Comparison of ENCODE assay signal across 1 cellular context in genomic region chr1:205775015-205775716, GRCh38.
TF ChIP-seq lines count a peak whose summit lies in the region.

RAB29 (minus strand) TSS chr1:205775482; CDS start chr1:205774956, 526 bp downstream.

TF ChIP-seq in HepG2, 621 proteins besides CTCF, POLR2A, EP300 and RAD21 (continued from another document and continues in another):
- no peak for TF ChIP-seq STAT6 (CRISPR knock-in tag; IDR thresholded peaks at IDR 0.05; ENCODE audit: borderline replicate concordance)
- TF ChIP-seq ZNF142 (CRISPR knock-in tag; IDR thresholded peaks at IDR 0.05) = peak; percentile 52; the same call in 1 of the 2 replicates
- TF ChIP-seq HMG20A (CRISPR knock-in tag; IDR thresholded peaks at IDR 0.05; ENCODE audit: borderline replicate concordance) = no peak
- 0 out of 2 replicates have a peak, but pooled peaks have one; percentile 51 for TF ChIP-seq ZBTB34 (CRISPR knock-in tag; IDR thresholded peaks at IDR 0.05)
- TF ChIP-seq POGZ (CRISPR knock-in tag; IDR thresholded peaks at IDR 0.05) = peak; percentile 51; the same call in 1 of the 2 replicates
- TF ChIP-seq TEAD2 (CRISPR knock-in tag; IDR thresholded peaks at IDR 0.05) = no peak
- TF ChIP-seq PREB (CRISPR knock-in tag; IDR thresholded peaks at IDR 0.05) = no peak
- TF ChIP-seq MXI1 (IDR thresholded peaks at IDR 0.05; ENCODE audit: borderline replicate concordance, low read depth, low read length) = no peak
- TF ChIP-seq ZNF850 (CRISPR knock-in tag; conservative IDR thresholded peaks at IDR 0.05) = no peak
- no peak; the same call in 1 of the 2 replicates for TF ChIP-seq SALL2 (CRISPR knock-in tag; IDR thresholded peaks at IDR 0.05)
- TF ChIP-seq THYN1 (CRISPR knock-in tag; IDR thresholded peaks at IDR 0.05; ENCODE audit: borderline replicate concordance, low read depth) = no peak
- TF ChIP-seq ZBTB44 (CRISPR knock-in tag; IDR thresholded peaks at IDR 0.05) = no peak
- 0 out of 2 replicates have a peak, but pooled peaks have one; percentile 25 for TF ChIP-seq ZNF576 (CRISPR knock-in tag; IDR thresholded peaks at IDR 0.05)
- TF ChIP-seq KDM3A (CRISPR knock-in tag; IDR thresholded peaks at IDR 0.05; ENCODE audit: low read depth) = no peak
- TF ChIP-seq NFYB (CRISPR knock-in tag; IDR thresholded peaks at IDR 0.05) = no peak
- TF ChIP-seq ISX (CRISPR knock-in tag; conservative IDR thresholded peaks at IDR 0.05) = no peak
- TF ChIP-seq PTBP1 (IDR thresholded peaks at IDR 0.05; ENCODE audit: low read depth, low read length, poor library complexity, severe bottlenecking) = no peak
- TF ChIP-seq PITX1 (CRISPR knock-in tag; IDR thresholded peaks at IDR 0.05) = no peak
- TF ChIP-seq ZFP36 (IDR thresholded peaks at IDR 0.05; ENCODE audit: borderline replicate concordance, low read depth, low read length, partially characterized antibody) = no peak
- TF ChIP-seq ZNF607 (CRISPR knock-in tag; IDR thresholded peaks at IDR 0.05; ENCODE audit: borderline replicate concordance) = peak; percentile 64; the same call in 1 of the 2 replicates
- TF ChIP-seq ZNF543 (CRISPR knock-in tag; IDR thresholded peaks at IDR 0.05) = no peak
- TF ChIP-seq NFKB2 (CRISPR knock-in tag; IDR thresholded peaks at IDR 0.05; ENCODE audit: borderline replicate concordance) = no peak; the same call in 1 of the 2 replicates
- TF ChIP-seq ZNF160 (CRISPR knock-in tag; IDR thresholded peaks at IDR 0.05) = no peak
- no peak for TF ChIP-seq ZNF746 (CRISPR knock-in tag; IDR thresholded peaks at IDR 0.05)
- no peak for TF ChIP-seq ZNF570 (CRISPR knock-in tag; IDR thresholded peaks at IDR 0.05; ENCODE audit: borderline replicate concordance)
- TF ChIP-seq ETV5 (CRISPR knock-in tag; IDR thresholded peaks at IDR 0.05; ENCODE audit: borderline replicate concordance) = peak; percentile 14; the same call in 1 of the 2 replicates
- no peak for TF ChIP-seq FOXC1 (CRISPR knock-in tag; IDR thresholded peaks at IDR 0.05; ENCODE audit: borderline replicate concordance)
- 0 out of 2 replicates have a peak, but pooled peaks have one; percentile 29 for TF ChIP-seq MLX (CRISPR knock-in tag; IDR thresholded peaks at IDR 0.05)
- TF ChIP-seq ESRRA (CRISPR knock-in tag; IDR thresholded peaks at IDR 0.05; ENCODE audit: low read depth) = no peak
- TF ChIP-seq ZNF766 (CRISPR knock-in tag; IDR thresholded peaks at IDR 0.05; ENCODE audit: borderline replicate concordance) = no peak
- TF ChIP-seq ZFYVE20 (CRISPR knock-in tag; IDR thresholded peaks at IDR 0.05; ENCODE audit: borderline replicate concordance, low read depth) = no peak
- TF ChIP-seq MIER2 (CRISPR knock-in tag; IDR thresholded peaks at IDR 0.05) = 0 out of 2 replicates have a peak, but pooled peaks have one; percentile 39
- TF ChIP-seq ZMAT5 (CRISPR knock-in tag; IDR thresholded peaks at IDR 0.05; ENCODE audit: borderline replicate concordance, low read depth) = no peak
- TF ChIP-seq ZFP82 (CRISPR knock-in tag; IDR thresholded peaks at IDR 0.05; ENCODE audit: borderline replicate concordance) = no peak
- TF ChIP-seq MAF1 (CRISPR knock-in tag; IDR thresholded peaks at IDR 0.05; ENCODE audit: borderline replicate concordance) = no peak
- TF ChIP-seq MYPOP (CRISPR knock-in tag; IDR thresholded peaks at IDR 0.05) = no peak
- TF ChIP-seq ZNF83 (CRISPR knock-in tag; IDR thresholded peaks at IDR 0.05; ENCODE audit: borderline replicate concordance) = no peak
- no peak for TF ChIP-seq ZBTB10 (CRISPR knock-in tag; IDR thresholded peaks at IDR 0.05; ENCODE audit: borderline replicate concordance)
- no peak; a peak in 1 of 4 replicates for TF ChIP-seq KLF16 (CRISPR knock-in tag; IDR thresholded peaks at IDR 0.05)
- 0 out of 2 replicates have a peak, but pooled peaks have one; percentile 40 for TF ChIP-seq ZSCAN12 (CRISPR knock-in tag; IDR thresholded peaks at IDR 0.05)
- TF ChIP-seq ZBTB42 (CRISPR knock-in tag; IDR thresholded peaks at IDR 0.05) = no peak
- TF ChIP-seq NCOR1 (IDR thresholded peaks at IDR 0.05; ENCODE audit: borderline replicate concordance, low read length) = no peak
- no peak for TF ChIP-seq ZNF589 (CRISPR knock-in tag; conservative IDR thresholded peaks at IDR 0.05)
- no peak for TF ChIP-seq XRCC5 (optimal IDR thresholded peaks at IDR 0.05; ENCODE audit: low read length)
- peak; percentile 42 for TF ChIP-seq AGO2 (optimal IDR thresholded peaks at IDR 0.05; ENCODE audit: low read depth, low read length)
- 0 out of 2 replicates have a peak, but pooled peaks have one; percentile 10 for TF ChIP-seq RFXAP (CRISPR knock-in tag; IDR thresholded peaks at IDR 0.05; ENCODE audit: borderline replicate concordance)
- TF ChIP-seq ELF3 (CRISPR knock-in tag; IDR thresholded peaks at IDR 0.05) = no peak
- TF ChIP-seq ZNF567 (CRISPR knock-in tag; IDR thresholded peaks at IDR 0.05; ENCODE audit: borderline replicate concordance) = no peak
